ENCODE assay signal across 1 cellular context in genomic region chr11:3340025-3340424, GRCh38.
TF ChIP-seq lines count a peak whose summit lies in the region.

No MANE protein-coding gene starts in this region.

TF ChIP-seq in K562, 482 proteins besides CTCF, POLR2A, EP300 and RAD21 (continued from another document and continues in another):
- TF ChIP-seq GTF3C2 (IDR thresholded peaks at IDR 0.05; ENCODE audit: borderline replicate concordance, extremely low read depth, insufficient read length) = no peak
- no peak for TF ChIP-seq ARHGAP35 (IDR thresholded peaks at IDR 0.05; ENCODE audit: partially characterized antibody)
- TF ChIP-seq ZNF274 (IDR thresholded peaks at IDR 0.05; ENCODE audit: borderline replicate concordance, low read depth, low read length) = no peak
- peak; percentile 25; the same call in 1 of the 2 replicates for TF ChIP-seq PKNOX1 (IDR thresholded peaks at IDR 0.05)
- no peak for TF ChIP-seq POLR2H (tag; IDR thresholded peaks at IDR 0.05; ENCODE audit: low read depth)
- no peak for TF ChIP-seq NCOA2 (IDR thresholded peaks at IDR 0.05; ENCODE audit: partially characterized antibody in 2 of 2)
- no peak for TF ChIP-seq U2AF2 (optimal IDR thresholded peaks at IDR 0.05; ENCODE audit: low read depth, low read length)
- no peak for TF ChIP-seq PRDM10 (IDR thresholded peaks at IDR 0.05; ENCODE audit: partially characterized antibody)
- no peak for TF ChIP-seq POLR2B (IDR thresholded peaks at IDR 0.05; ENCODE audit: low read depth, partially characterized antibody)
- TF ChIP-seq ARID2 (IDR thresholded peaks at IDR 0.05) = no peak
- no peak for TF ChIP-seq CREB3L1 (IDR thresholded peaks at IDR 0.05; ENCODE audit: borderline replicate concordance, low read depth)
- peak; percentile 19 to 91; a peak in 1 of 4 replicates for TF ChIP-seq TEAD1 (CRISPR knock-in tag; IDR thresholded peaks at IDR 0.05)
- no peak for TF ChIP-seq CTCFL (IDR thresholded peaks at IDR 0.05; ENCODE audit: borderline replicate concordance, insufficient read depth, low read depth, low read length, poor library complexity, severe bottlenecking)
- peak; percentile 65 for TF ChIP-seq CBFA2T3 (IDR thresholded peaks at IDR 0.05)
- TF ChIP-seq POLR2G (IDR thresholded peaks at IDR 0.05; ENCODE audit: low read depth, low read length) = no peak
- TF ChIP-seq ZNF23 (CRISPR knock-in tag; IDR thresholded peaks at IDR 0.05) = no peak
- no peak for TF ChIP-seq GATA2 (CRISPR knock-in tag; IDR thresholded peaks at IDR 0.05)
- no peak for TF ChIP-seq ARNT (IDR thresholded peaks at IDR 0.05)
- no peak for TF ChIP-seq ZZZ3 (IDR thresholded peaks at IDR 0.05)
- no peak for TF ChIP-seq ZNF551 (CRISPR knock-in tag; IDR thresholded peaks at IDR 0.05)
- TF ChIP-seq ELF4 (CRISPR knock-in tag; IDR thresholded peaks at IDR 0.05) = no peak
- TF ChIP-seq ATF4 (CRISPR knock-in tag; IDR thresholded peaks at IDR 0.05) = no peak
- TF ChIP-seq HNRNPL (IDR thresholded peaks at IDR 0.05; ENCODE audit: low read depth, low read length) = no peak
- no peak for TF ChIP-seq CBX2 (IDR thresholded peaks at IDR 0.05; ENCODE audit: insufficient read depth, low read length, poor library complexity, severe bottlenecking)
- no peak for TF ChIP-seq BRD4 (IDR thresholded peaks at IDR 0.05)
- no peak for TF ChIP-seq ZNF655 (CRISPR knock-in tag; IDR thresholded peaks at IDR 0.05)
- TF ChIP-seq MTF1 (CRISPR knock-in tag; IDR thresholded peaks at IDR 0.05; ENCODE audit: borderline replicate concordance) = no peak
- no peak for TF ChIP-seq NFIX (CRISPR knock-in tag; IDR thresholded peaks at IDR 0.05; ENCODE audit: low read depth)
- TF ChIP-seq SMAD4 (CRISPR knock-in tag; conservative IDR thresholded peaks at IDR 0.05) = 0 out of 2 replicates have a peak, but pooled peaks have one; percentile 16
- TF ChIP-seq TCF7 (IDR thresholded peaks at IDR 0.05; ENCODE audit: borderline replicate concordance) = no peak
- TF ChIP-seq ETS2 (tag; IDR thresholded peaks at IDR 0.05; ENCODE audit: borderline replicate concordance, poor library complexity, severe bottlenecking) = no peak
- no peak for TF ChIP-seq WHSC1 (IDR thresholded peaks at IDR 0.05; ENCODE audit: low read length)
- no peak for TF ChIP-seq SRSF7 (optimal IDR thresholded peaks at IDR 0.05; ENCODE audit: low read depth, low read length)
- peak; percentile 71 for TF ChIP-seq L3MBTL2 (IDR thresholded peaks at IDR 0.05)
- TF ChIP-seq EHMT2 (IDR thresholded peaks at IDR 0.05) = peak; percentile 85
- TF ChIP-seq HDAC6 (IDR thresholded peaks at IDR 0.05; ENCODE audit: low read depth, low read length) = no peak
- TF ChIP-seq NONO (IDR thresholded peaks at IDR 0.05; ENCODE audit: low read depth in 2 of 2, low read length in 1 of 2) = no peak
- peak; percentile 62; the same call in 1 of the 2 replicates for TF ChIP-seq BHLHE40 (IDR thresholded peaks at IDR 0.05; ENCODE audit: low read length)
- TF ChIP-seq POLR2AphosphoS5 (IDR thresholded peaks at IDR 0.05; ENCODE audit: control insufficient read depth, insufficient read depth, low read depth, low read length) = 0 out of 2 replicates have a peak, but pooled peaks have one; percentile 19
- 0 out of 4 replicates have a peak, but pooled peaks of 1 of the 2 experiments have one; percentile 21 for TF ChIP-seq TBL1XR1 (IDR thresholded peaks at IDR 0.05; ENCODE audit: low read length in 2 of 2)
- TF ChIP-seq TRIM24 (IDR thresholded peaks at IDR 0.05) = peak in 1 of 2 experiments; percentile 72; a peak in 2 of 4 replicates
- TF ChIP-seq PTBP1 (IDR thresholded peaks at IDR 0.05; ENCODE audit: low read depth, low read length) = no peak
- no peak for TF ChIP-seq KDM4B (IDR thresholded peaks at IDR 0.05; ENCODE audit: borderline replicate concordance in 2 of 2, low read depth in 1 of 2)
- TF ChIP-seq MAX (CRISPR knock-in tag; IDR thresholded peaks at IDR 0.05) = peak; percentile 74; the same call in 1 of the 2 replicates
- no peak for TF ChIP-seq HES1 (IDR thresholded peaks at IDR 0.05; ENCODE audit: low read depth)
- TF ChIP-seq SIRT6 (IDR thresholded peaks at IDR 0.05; ENCODE audit: low read depth, low read length) = no peak
- TF ChIP-seq ZNF695 (CRISPR knock-in tag; IDR thresholded peaks at IDR 0.05) = no peak
- TF ChIP-seq EP400 (IDR thresholded peaks at IDR 0.05) = peak; percentile 50
- TF ChIP-seq DLX4 (CRISPR knock-in tag; IDR thresholded peaks at IDR 0.05) = no peak
- peak; percentile 83 for TF ChIP-seq ARID1B (IDR thresholded peaks at IDR 0.05)
- TF ChIP-seq CEBPG (CRISPR knock-in tag; IDR thresholded peaks at IDR 0.05) = no peak; the same call in 1 of the 2 replicates
- 0 out of 4 replicates have a peak, but pooled peaks of 1 of the 2 experiments have one; percentile 23 for TF ChIP-seq CEBPG (tag; conservative IDR thresholded peaks at IDR 0.05 in 1 of 2, IDR thresholded peaks at IDR 0.05 in 1 of 2)
- no peak for TF ChIP-seq RBM15 (IDR thresholded peaks at IDR 0.05; ENCODE audit: insufficient read depth, low read length)
- no peak for TF ChIP-seq PHTF2 (CRISPR knock-in tag; IDR thresholded peaks at IDR 0.05)
- TF ChIP-seq RFX5 (IDR thresholded peaks at IDR 0.05; ENCODE audit: low read depth, low read length) = no peak
- TF ChIP-seq EZH2 (IDR thresholded peaks at IDR 0.05; ENCODE audit: borderline replicate concordance, low read depth, low read length) = no peak
- TF ChIP-seq ETS1 (conservative IDR thresholded peaks at IDR 0.05; ENCODE audit: control insufficient read depth, low read depth, low read length) = no peak
